In the genomic region with DNA sequence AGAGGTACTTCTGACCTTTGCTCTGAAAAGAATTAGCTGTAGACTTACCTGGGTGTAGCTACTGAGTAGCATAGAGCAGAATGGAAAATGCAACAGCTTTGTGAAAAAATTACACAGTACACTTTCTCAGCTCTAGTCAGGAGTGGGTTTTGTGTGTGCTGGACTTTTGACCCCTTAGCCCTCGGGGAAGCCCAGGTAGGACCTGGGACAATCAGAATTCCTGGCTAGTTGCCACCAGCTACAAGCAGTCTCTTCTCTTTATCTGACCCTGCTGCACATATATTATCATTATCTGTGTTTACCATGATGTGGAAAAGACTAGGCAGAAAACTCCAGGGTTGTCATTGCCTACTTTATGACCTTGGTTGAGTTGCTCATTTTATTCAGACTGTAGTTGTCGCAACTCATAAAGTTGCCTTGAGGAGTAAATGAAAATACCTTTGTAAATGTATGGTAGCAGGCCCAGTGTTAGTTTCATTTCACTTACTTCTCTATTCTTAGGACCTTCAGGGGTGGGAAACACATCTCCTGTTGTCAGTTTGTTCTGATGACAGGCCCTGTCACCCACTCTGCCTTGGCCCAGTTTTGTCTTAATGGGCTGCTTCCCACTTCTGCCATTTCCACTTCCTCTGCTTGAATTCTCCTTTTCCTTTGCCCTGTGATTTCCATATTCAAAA, we compare ENCODE assay signal across 8 cellular contexts. TPM values are rescaled to one million over a fixed set of nuclear protein-coding genes. Genes with fewer than 3 reads are reported as not detected.
DNase-seq lines count a peak whose midpoint lies in the region; ATAC-seq lines count a peak whose summit lies in the region.

No MANE protein-coding gene starts in this region.

- H3K27ac Mint-ChIP-seq in activated naive CD8-positive, alpha-beta T cell treated with anti-CD3 and anti-CD28 coated beads, Interleukin-2, amount 50 U/mL, for 24 hours, result peak overlapping the region; percentile 98
- peak overlapping the region; percentile 91 for H3K27ac Mint-ChIP-seq in stimulated activated naive B cell treated with anti-CD40 and anti-IgM and Interleukin-4, amounts not matched to agents 10 μg/mL and 1 μg/mL and 100 μg/mL, for 72 hours

- H3K27me3 Mint-ChIP-seq in activated T-cell treated with anti-CD3 and anti-CD28 coated beads, Interleukin-2, amount 50 U/mL, for 4 hours (ENCODE audit: low read depth), result no peaks in the 10 kb centered on the region
- H3K27me3 Mint-ChIP-seq in activated naive CD8-positive, alpha-beta T cell treated with anti-CD3 and anti-CD28 coated beads, Interleukin-2, amount 50 U/mL, for 24 hours, result no peaks in the 10 kb centered on the region
- no peaks in the 10 kb centered on the region for H3K27me3 Mint-ChIP-seq in stimulated activated naive B cell treated with anti-CD40 and anti-IgM and Interleukin-4, amounts not matched to agents 10 μg/mL and 1 μg/mL and 100 μg/mL, for 72 hours

- peak overlapping the region; percentile 57 for H3K4me3 Mint-ChIP-seq in activated T-cell treated with anti-CD3 and anti-CD28 coated beads, Interleukin-2, amount 50 U/mL, for 4 hours
- H3K4me3 Mint-ChIP-seq in activated naive CD8-positive, alpha-beta T cell treated with anti-CD3 and anti-CD28 coated beads, Interleukin-2, amount 50 U/mL, for 24 hours, result peak overlapping the region; percentile 58
- peak overlapping the region; percentile 59 to 72 for H3K4me3 Mint-ChIP-seq in stimulated activated naive B cell treated with anti-CD40 and anti-IgM and Interleukin-4, amounts not matched to agents 10 μg/mL and 1 μg/mL and 100 μg/mL, for 72 hours

- no peak for DNase-seq in activated T-cell treated with anti-CD3 and anti-CD28 coated beads, Interleukin-2, amount 50 U/mL, for 4 hours
- no peak for DNase-seq in activated T-cell treated with anti-CD3 and anti-CD28 coated beads, Interleukin-2, amount 50 U/mL, for 48 hours
- no peak for DNase-seq in activated naive CD8-positive, alpha-beta T cell treated with anti-CD3 and anti-CD28 coated beads, Interleukin-2, amount 50 U/mL, for 24 hours
- no peak for DNase-seq in stimulated activated naive B cell treated with anti-CD40 and anti-IgM and Interleukin-4, amounts not matched to agents 10 μg/mL and 1 μg/mL and 100 μg/mL, for 72 hours
- DNase-seq in NCI-H82 (lab: John Stamatoyannopoulos, UW) (no peak), T-helper 9 cell (no peak), iPS-NIHi11 (ENCODE audit: low spot score) (no peak)

- H3K9me3 Mint-ChIP-seq in activated T-cell treated with anti-CD3 and anti-CD28 coated beads, Interleukin-2, amount 50 U/mL, for 4 hours, result no peaks in the 10 kb centered on the region
- H3K9me3 Mint-ChIP-seq in activated naive CD8-positive, alpha-beta T cell treated with anti-CD3 and anti-CD28 coated beads, Interleukin-2, amount 50 U/mL, for 24 hours, result no peaks in the 10 kb centered on the region
- H3K9me3 Mint-ChIP-seq in stimulated activated naive B cell treated with anti-CD40 and anti-IgM and Interleukin-4, amounts not matched to agents 10 μg/mL and 1 μg/mL and 100 μg/mL, for 72 hours, result no peaks in the 10 kb centered on the region

- ATAC-seq in activated T-cell treated with anti-CD3 and anti-CD28 coated beads, Interleukin-2, amount 50 U/mL, for 4 hours, result no peak
- ATAC-seq in HG03565 (IDR thresholded peaks at IDR 0.05; ENCODE audit: unreplicated experiment), result peak; percentile 20
- ATAC-seq in activated naive CD8-positive, alpha-beta T cell treated with anti-CD3 and anti-CD28 coated beads, Interleukin-2, amount 50 U/mL, for 24 hours, result no peak
- ATAC-seq in stimulated activated naive B cell treated with anti-CD40 and anti-IgM and Interleukin-4, amounts not matched to agents 10 μg/mL and 1 μg/mL and 100 μg/mL, for 72 hours (replicated peaks), result peak; percentile 38 to 41

- peaks cover 72% of the 10 kb centered on the region for H3K4me1 Mint-ChIP-seq in activated T-cell treated with anti-CD3 and anti-CD28 coated beads, Interleukin-2, amount 50 U/mL, for 4 hours (ENCODE audit: low read depth)
- H3K4me1 Mint-ChIP-seq in activated naive CD8-positive, alpha-beta T cell treated with anti-CD3 and anti-CD28 coated beads, Interleukin-2, amount 50 U/mL, for 24 hours, result peaks cover 81% of the 10 kb centered on the region
- peaks cover 32 to 56% of the 10 kb centered on the region in 2 donors for H3K4me1 Mint-ChIP-seq in stimulated activated naive B cell treated with anti-CD40 and anti-IgM and Interleukin-4, amounts not matched to agents 10 μg/mL and 1 μg/mL and 100 μg/mL, for 72 hours

- peaks cover 5% of the 10 kb centered on the region for H3K36me3 Mint-ChIP-seq in activated T-cell treated with anti-CD3 and anti-CD28 coated beads, Interleukin-2, amount 50 U/mL, for 4 hours (ENCODE audit: insufficient read depth)
- peaks cover 6% of the 10 kb centered on the region for H3K36me3 Mint-ChIP-seq in activated naive CD8-positive, alpha-beta T cell treated with anti-CD3 and anti-CD28 coated beads, Interleukin-2, amount 50 U/mL, for 24 hours (ENCODE audit: low read depth)
- H3K36me3 Mint-ChIP-seq in stimulated activated naive B cell treated with anti-CD40 and anti-IgM and Interleukin-4, amounts not matched to agents 10 μg/mL and 1 μg/mL and 100 μg/mL, for 72 hours, result peaks cover 10 to 15% of the 10 kb centered on the region in 2 donors

RNA-seq across cellular contexts. Expression of a gene that starts 5.4 kb away (rescaled TPM):
- total RNA-seq in activated T-cell treated with anti-CD3 and anti-CD28 coated beads, Interleukin-2, amount 50 U/mL, for 4 hours, result 10 to 100 TPM; 62.3 to 72.1 (median 62.9) TPM

Comparison
In these comparisons a context has a peak if more than half of its experiments do, and no peak if none do; other contexts are left out.
1. ATAC-seq: peak in HG03565 (single experiment) and stimulated activated naive B cell treated with anti-CD40 and anti-IgM and Interleukin-4, amounts not matched to agents 10 μg/mL and 1 μg/mL and 100 μg/mL, for 72 hours (2 of 2); none in activated T-cell treated with anti-CD3 and anti-CD28 coated beads, Interleukin-2, amount 50 U/mL, for 4 hours (0 of 2) and activated naive CD8-positive, alpha-beta T cell treated with anti-CD3 and anti-CD28 coated beads, Interleukin-2, amount 50 U/mL, for 24 hours (single experiment).
2. Peak in every context shown above with its lines, with median percentiles within 50 percentile points of each other: H3K4me3 Mint-ChIP-seq.